ENCODE assay signal across 10 cellular contexts in the genomic region with DNA sequence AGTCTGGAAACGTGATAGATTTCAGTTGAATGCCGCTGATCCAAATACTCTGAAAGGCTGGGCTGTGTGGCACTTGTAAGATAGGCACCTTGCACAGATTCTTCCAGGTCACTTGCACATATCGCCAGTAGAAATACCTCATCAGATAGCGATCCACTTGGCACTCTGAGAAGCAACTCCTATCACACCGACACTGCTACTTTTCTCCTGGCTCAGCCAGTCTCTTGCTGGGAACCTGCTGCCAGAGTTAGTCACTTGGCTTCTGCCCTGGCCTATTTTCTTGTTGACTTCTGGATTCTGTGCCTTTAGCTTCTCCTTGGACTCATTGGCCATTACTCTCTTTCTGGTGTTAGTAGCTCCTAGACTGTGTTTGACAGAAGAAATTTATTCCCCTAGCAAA.
A peak's percentile ranks its signal among the peaks of the same experiment; 100 is the strongest.
DNase-seq lines count a peak whose midpoint lies in the region; FAIRE-seq and TF ChIP-seq lines count a peak whose summit lies in the region.
"Had no signal": no experiment of that assay in that cellular context is flagged by ENCODE, and none has a peak within 500 bp of the region (broad histone marks: within the 10 kb centered on the region; RNA-seq: fewer than 3 reads in every experiment).

No MANE protein-coding gene starts in this region.

- H3K9me3 Mint-ChIP-seq in activated CD4-positive, alpha-beta T cell treated with anti-CD3 and anti-CD28 coated beads, Interleukin-2, amount 10 ng/mL, durations not matched to agents 7 days and 5 days, result peaks cover 4% of the 10 kb centered on the region
- no peaks in the 10 kb centered on the region for H3K9me3 Mint-ChIP-seq in activated naive CD8-positive, alpha-beta T cell (ENCODE audit: low read depth)

- DNase-seq in activated CD4-positive, alpha-beta T cell treated with anti-CD3 and anti-CD28 coated beads, Interleukin-2, amount 10 ng/mL, durations not matched to agents 7 days and 5 days, result no peak
- DNase-seq in activated CD4-positive, alpha-beta T cell treated with anti-CD3 and anti-CD28 coated beads for 4 hours, result no peak
- DNase-seq in keratinocyte (ENCODE audit: low read depth, low spot score) (no peak), NCI-H128 (lab: John Stamatoyannopoulos, UW; ENCODE audit: unreplicated experiment) (no peak), DMS 273 treated with DMSO at 0.1 percent for 48 hours (lab: John Stamatoyannopoulos, UW) (no peak), posterior vena cava (ENCODE audit: low spot score) (no peak)
- DNase-seq: NCI-H82; stimulated activated CD4-positive, alpha-beta T cell treated with anti-CD3 and anti-CD28 coated beads, Interleukin-2, amount 100 ng/mL, for 48 hours had no signal

- FAIRE-seq in keratinocyte (lab: Jason Lieb, UNC), result no peak

- peak overlapping the region; percentile 72 for H3K4me3 Mint-ChIP-seq in activated CD4-positive, alpha-beta T cell treated with anti-CD3 and anti-CD28 coated beads, Interleukin-2, amount 10 ng/mL, durations not matched to agents 7 days and 5 days
- H3K4me3 Mint-ChIP-seq in activated naive CD8-positive, alpha-beta T cell, result peak overlapping the region; percentile 84

- intact Hi-C loops in posterior vena cava (cut with DNase I), result no loop called here

- peak overlapping the region; percentile 95 for H3K27ac Mint-ChIP-seq in activated CD4-positive, alpha-beta T cell treated with anti-CD3 and anti-CD28 coated beads, Interleukin-2, amount 10 ng/mL, durations not matched to agents 7 days and 5 days
- peak overlapping the region; percentile 96 for H3K27ac Mint-ChIP-seq in activated naive CD8-positive, alpha-beta T cell

- H3K27me3 Mint-ChIP-seq in activated CD4-positive, alpha-beta T cell treated with anti-CD3 and anti-CD28 coated beads, Interleukin-2, amount 10 ng/mL, durations not matched to agents 7 days and 5 days, result no peaks in the 10 kb centered on the region
- no peaks in the 10 kb centered on the region for H3K27me3 Mint-ChIP-seq in activated naive CD8-positive, alpha-beta T cell

- peak overlapping the region; percentile 61 for H2AFZ ChIP-seq in keratinocyte (ENCODE audit: control insufficient read depth, low read length)

- H3K79me2 ChIP-seq in keratinocyte (ENCODE audit: control insufficient read depth, insufficient read depth, low read length), result peaks cover 70% of the 10 kb centered on the region

- dilution Hi-C loops in keratinocyte (cut with MboI; ENCODE audit: extremely low pct_ligation_motif_present, low sequenced_read_pairs), result no loop called here

- H3K9ac ChIP-seq in keratinocyte (ENCODE audit: control insufficient read depth, extremely low read depth, insufficient read depth, low read length), result peak overlapping the region; percentile 42

- TF ChIP-seq CTCF in keratinocyte (optimal IDR thresholded peaks at IDR 0.05 in 1 of 3, IDR thresholded peaks at IDR 0.05 in 1 of 3, conservative IDR thresholded peaks at IDR 0.05 in 1 of 3; ENCODE audit: extremely low read depth in 1 of 3, insufficient read depth in 2 of 3, low read length in 3 of 3), result no peak

- POLR2A ChIA-PET in activated CD4-positive, alpha-beta T cell treated with anti-CD3 and anti-CD28 coated beads, Interleukin-2, amount 10 ng/mL, durations not matched to agents 7 days and 5 days (lab: Charles Lee), result interaction anchor here (0.6 kb wide), 1 partner anchor 54 kb away, joined by 3 read pairs; no protein-coding TSS in a partner anchor

- WGBS in thymus, result 31% methylated on average over 5 of the region's 5 CpGs

- H3K36me3 ChIP-seq in keratinocyte (ENCODE audit: control insufficient read depth in 2 of 2, extremely low read depth in 1 of 2, insufficient read depth in 2 of 2, low read length in 2 of 2) (no peaks in the 10 kb centered on the region), thymus (ENCODE audit: control insufficient read depth, insufficient read depth) (no peaks in the 10 kb centered on the region)

- H3K9me3 ChIP-seq in keratinocyte (ENCODE audit: control insufficient read depth, low read depth, low read length) (no peaks in the 10 kb centered on the region), thymus (ENCODE audit: control insufficient read depth) (no peaks in the 10 kb centered on the region)

- peaks cover 37% of the 10 kb centered on the region for H3K36me3 Mint-ChIP-seq in activated CD4-positive, alpha-beta T cell treated with anti-CD3 and anti-CD28 coated beads, Interleukin-2, amount 10 ng/mL, durations not matched to agents 7 days and 5 days (ENCODE audit: low read depth)
- peaks cover 9% of the 10 kb centered on the region for H3K36me3 Mint-ChIP-seq in activated naive CD8-positive, alpha-beta T cell

- peak overlapping the region in 2 of 3 experiments; percentile 55 for H3K4me3 ChIP-seq in keratinocyte (ENCODE audit: control insufficient read depth in 2 of 3, extremely low read depth in 1 of 3, insufficient read depth in 2 of 3, low read depth in 1 of 3, low read length in 3 of 3)
- H3K4me3 ChIP-seq in thymus (ENCODE audit: low read length), result peak overlapping the region; percentile 33

- CTCF ChIA-PET in activated CD4-positive, alpha-beta T cell treated with anti-CD3 and anti-CD28 coated beads, Interleukin-2, amount 10 ng/mL, durations not matched to agents 7 days and 5 days (lab: Charles Lee), result no interaction called here

- H4K20me1 ChIP-seq in keratinocyte (ENCODE audit: control insufficient read depth, extremely low read depth, insufficient read depth, low read length), result no peaks in the 10 kb centered on the region

- peak overlapping the region; percentile 73 for H3K27ac ChIP-seq in keratinocyte (ENCODE audit: control insufficient read depth, insufficient read depth, low read length)
- H3K27ac ChIP-seq in thymus (ENCODE audit: low read depth), result peak overlapping the region; percentile 89

- no peaks in the 10 kb centered on the region for H3K9me1 ChIP-seq in keratinocyte (ENCODE audit: control insufficient read depth, extremely low read depth, insufficient read depth, low read length)

- H3K4me2 ChIP-seq in keratinocyte (ENCODE audit: control insufficient read depth, extremely low read depth, insufficient read depth, low read depth, low read length), result peak overlapping the region; percentile 80

- peaks cover 74% of the 10 kb centered on the region for H3K4me1 Mint-ChIP-seq in activated CD4-positive, alpha-beta T cell treated with anti-CD3 and anti-CD28 coated beads, Interleukin-2, amount 10 ng/mL, durations not matched to agents 7 days and 5 days
- peaks cover 83% of the 10 kb centered on the region for H3K4me1 Mint-ChIP-seq in activated naive CD8-positive, alpha-beta T cell (ENCODE audit: low read depth)

- H3K4me1 ChIP-seq in keratinocyte (ENCODE audit: control insufficient read depth, extremely low read depth, insufficient read depth, low read length), result peaks cover 40% of the 10 kb centered on the region
- H3K4me1 ChIP-seq in thymus (ENCODE audit: control insufficient read depth, insufficient read depth, low read length), result peaks cover 30% of the 10 kb centered on the region

- no peaks in the 10 kb centered on the region for H3K27me3 ChIP-seq in keratinocyte (ENCODE audit: control insufficient read depth, extremely low read depth, insufficient read depth, low read length)
- H3K27me3 ChIP-seq in thymus (ENCODE audit: control insufficient read depth, insufficient read depth), result no peaks in the 10 kb centered on the region
